30 cellular contexts compared by ENCODE assay signal in genomic region chr4:169821402-169821801, GRCh38.
"Had no signal": no experiment of that assay in that cellular context is flagged by ENCODE, and none has a peak within 500 bp of the region (broad histone marks: within the 10 kb centered on the region; RNA-seq: fewer than 3 reads in every experiment).

No MANE protein-coding gene starts in this region.

- H3K4me3 ChIP-seq: adrenal gland, ascending aorta, body of pancreas, breast epithelium, cardiac muscle cell had no signal

- H3K27ac ChIP-seq: adrenal gland, ascending aorta, body of pancreas, brain microvascular endothelial cell, breast epithelium, cardiac muscle cell had no signal

- DNase-seq: activated effector memory CD4-positive, alpha-beta T cell treated with anti-CD3 and anti-CD28 coated beads, Interleukin-2, amount 50 U/mL, for 16 hours; activated effector memory CD4-positive, alpha-beta T cell treated with Interleukin-2 at 50 U/mL for 16 hours; activated gamma-delta T cell; activated gamma-delta T cell treated with Interleukin-2 at 50 U/mL for 16 hours; activated naive CD4-positive, alpha-beta T cell; activated naive CD4-positive, alpha-beta T cell treated with anti-CD3 and anti-CD28 coated beads for 36 hours; activated naive CD4-positive, alpha-beta T cell treated with anti-CD3 and anti-CD28 coated beads, Interleukin-2, amount 10 ng/mL, durations not matched to agents 7 days and 5 days; activated naive CD4-positive, alpha-beta T cell treated with anti-CD3 and anti-CD28 coated beads, Interleukin-2, amount 50 U/mL, for 16 hours; activated naive CD4-positive, alpha-beta T cell treated with Interleukin-2 at 50 U/mL for 16 hours; activated naive CD8-positive, alpha-beta T cell treated with anti-CD3 and anti-CD28 coated beads for 36 hours; activated naive CD8-positive, alpha-beta T cell treated with anti-CD3 and anti-CD28 coated beads, Interleukin-2, amount 10 ng/mL, durations not matched to agents 7 days and 5 days; activated naive CD8-positive, alpha-beta T cell treated with anti-CD3 and anti-CD28 coated beads, Interleukin-2, amount 50 U/mL, for 24 hours; activated T-cell treated with anti-CD3 and anti-CD28 coated beads, Interleukin-2, amount 50 U/mL, for 1 hour; activated T-cell treated with anti-CD3 and anti-CD28 coated beads, Interleukin-2, amount 50 U/mL, for 24 hours; activated T-cell treated with anti-CD3 and anti-CD28 coated beads, Interleukin-2, amount 50 U/mL, for 4 hours; activated T-cell treated with anti-CD3 and anti-CD28 coated beads, Interleukin-2, amount 50 U/mL, for 48 hours; activated T-cell treated with anti-CD3 and anti-CD28 coated beads, Interleukin-2, amount 50 U/mL, for 72 hours; adrenal gland; amniotic stem cell; amygdala; anterior cingulate cortex; aorta; body of pancreas; brain microvascular endothelial cell; caudate nucleus; central memory CD4-positive, alpha-beta T cell; cerebellar nuclear complex had no signal

- H3K9me3 ChIP-seq: adrenal gland, ascending aorta, body of pancreas, breast epithelium had no signal

- H3K27me3 ChIP-seq: ascending aorta, body of pancreas, brain microvascular endothelial cell, breast epithelium, cardiac muscle cell had no signal

- H3K36me3 ChIP-seq: adrenal gland, ascending aorta, brain microvascular endothelial cell, breast epithelium, cardiac muscle cell had no signal

- H3K4me1 ChIP-seq: ascending aorta, body of pancreas, breast epithelium had no signal
